In genomic region chr5:82601862-82602261, GRCh38 we compare ENCODE assay signal across 21 cellular contexts.
"Had no signal": no experiment of that assay in that cellular context is flagged by ENCODE, and none has a peak within 500 bp of the region (broad histone marks: within the 10 kb centered on the region; RNA-seq: fewer than 3 reads in every experiment).

No MANE protein-coding gene starts in this region.

- H3K4me2 ChIP-seq: SK-N-SH had no signal

- FAIRE-seq: RCC 7860 had no signal

- H3K9ac ChIP-seq: SK-N-SH had no signal

- H3K4me1 Mint-ChIP-seq: T-cell had no signal

- DNase-seq: Karpas-422, KG1, MM.1S, NCI-H1092 treated with DMSO at 0.1 percent for 48 hours, NCI-H1436, NCI-H187, NCI-H2029, NCI-H2081 treated with DMSO at 0.1 percent for 48 hours, NCI-H2171, NCI-H226, NCI-H446, NCI-H510A, NCI-H524 treated with DMSO at 0.1 percent for 48 hours, NCI-H69, NCI-H774, Right ventricle myocardium superior, RPMI8226, SK-N-SH, SW 1271, T-cell had no signal

- ATAC-seq: T-cell had no signal

- H3K9me3 ChIP-seq: SK-N-SH had no signal

- H3K36me3 Mint-ChIP-seq: T-cell had no signal

- H3K27ac Mint-ChIP-seq: T-cell had no signal

- H3K4me3 Mint-ChIP-seq: T-cell had no signal
